In the genomic region with DNA sequence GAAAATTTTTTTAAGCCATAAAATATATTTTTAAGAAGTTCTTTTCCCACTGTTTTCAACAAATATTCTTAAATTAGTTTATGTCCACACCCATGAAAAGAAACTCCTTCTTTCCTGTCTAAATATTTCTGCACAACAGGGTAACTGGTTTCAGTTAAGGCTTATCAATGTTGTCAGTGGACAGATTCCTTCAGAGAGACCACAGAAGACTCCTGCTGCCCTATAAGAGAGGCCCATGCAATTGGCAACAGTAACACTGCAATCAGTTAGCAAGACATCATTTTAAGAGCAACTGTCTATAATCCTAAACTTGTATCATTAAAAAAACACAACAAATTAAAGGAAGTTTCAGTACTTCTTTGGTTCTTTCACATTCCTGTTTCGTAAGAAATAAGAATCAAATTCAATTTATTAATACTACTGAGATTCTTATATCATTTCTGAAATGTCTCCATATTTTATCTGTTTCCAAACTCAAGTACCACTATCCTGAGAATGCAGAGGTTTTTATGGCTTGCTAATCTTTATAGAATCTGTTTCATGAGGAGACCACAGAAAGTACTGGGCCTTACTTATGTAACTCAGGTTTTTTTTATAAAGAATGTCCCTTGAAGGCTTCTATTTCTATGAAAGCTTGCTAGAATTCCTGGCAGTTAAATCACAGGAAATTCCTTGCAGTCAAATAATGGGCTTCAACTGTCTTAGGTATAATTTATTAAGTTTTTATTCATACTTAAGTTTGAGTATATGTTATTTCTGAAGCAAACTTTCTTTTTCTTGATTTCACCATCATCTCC, we compare ENCODE assay signal across 23 cellular contexts.
DNase-seq lines count a peak whose midpoint lies in the region; ATAC-seq and TF ChIP-seq lines count a peak whose summit lies in the region.
"Had no signal": no experiment of that assay in that cellular context is flagged by ENCODE, and none has a peak within 500 bp of the region (broad histone marks: within the 10 kb centered on the region; RNA-seq: fewer than 3 reads in every experiment).

No MANE protein-coding gene starts in this region.

- H3K36me3 ChIP-seq in CD4-positive, CD25-positive, alpha-beta regulatory T cell (ENCODE audit: control insufficient read depth, insufficient read depth, low read length): peaks cover 37% of the 10 kb centered on the region
- H3K36me3 ChIP-seq: ovary, WERI-Rb-1 had no signal

- DNase-seq in CD4-positive, CD25-positive, alpha-beta regulatory T cell: no peak
- DNase-seq in M059J (ENCODE audit: low read depth): peak; percentile 38
- DNase-seq in amniotic epithelial cell (ENCODE audit: low read depth): peak; percentile 67
- peak; percentile 22 for DNase-seq in left kidney (ENCODE audit: low read depth, low spot score)
- no peak for DNase-seq in CD14-positive monocyte (ENCODE audit: low spot score)
- DNase-seq in left lobe of liver (ENCODE audit: low spot score): no peak
- no peak for DNase-seq in activated CD8-positive, alpha-beta memory T cell treated with anti-CD3 and anti-CD28 coated beads, Interleukin-2, amount 50 U/mL, for 4 hours
- no peak for DNase-seq in C1 segment of cervical spinal cord (lab: John Stamatoyannopoulos, UW)
- DNase-seq: activated CD4-positive, alpha-beta T cell treated with anti-CD3 and anti-CD28 coated beads, Interleukin-2, amount 50 U/mL, for 48 hours; activated naive CD4-positive, alpha-beta T cell treated with Interleukin-2 at 50 U/mL for 16 hours; aorta; HCEC 1CT; hippocampal formation; islet precursor cell; naive thymus-derived CD4-positive, alpha-beta T cell; NCI-H1092; NCI-H2081; ovary; stimulated activated CD4-positive, alpha-beta T cell treated with anti-CD3 and anti-CD28 coated beads, Interleukin-2, amount 100 ng/mL, for 48 hours; stomach; T-cell; trophoblast cell; WERI-Rb-1 had no signal

- H3K27ac Mint-ChIP-seq in CD4-positive, CD25-positive, alpha-beta regulatory T cell: no peak overlapping the region
- H3K27ac Mint-ChIP-seq in CD14-positive monocyte: no peak overlapping the region
- H3K27ac Mint-ChIP-seq: naive thymus-derived CD4-positive, alpha-beta T cell; T-cell had no signal

- H3K9me3 ChIP-seq in CD4-positive, CD25-positive, alpha-beta regulatory T cell (ENCODE audit: control insufficient read depth in 2 of 2, low read length in 2 of 2): no peaks in the 10 kb centered on the region
- H3K9me3 ChIP-seq: ovary, stomach had no signal

- H3K27me3 ChIP-seq in CD4-positive, CD25-positive, alpha-beta regulatory T cell (ENCODE audit: control insufficient read depth, insufficient read depth, low read length): no peaks in the 10 kb centered on the region
- H3K27me3 ChIP-seq: ovary, stomach had no signal

- intact Hi-C loops in CD14-positive monocyte (cut with micrococcal nuclease): no loop called here

- H3K36me3 Mint-ChIP-seq in CD4-positive, CD25-positive, alpha-beta regulatory T cell: peaks cover 47% of the 10 kb centered on the region
- peaks cover 17 to 22% of the 10 kb centered on the region in 2 donors for H3K36me3 Mint-ChIP-seq in CD14-positive monocyte

- H3K4me1 Mint-ChIP-seq in CD4-positive, CD25-positive, alpha-beta regulatory T cell: peaks cover 0 to 6% (median 5%) of the 10 kb centered on the region in 4 donors
- H3K4me1 Mint-ChIP-seq in CD14-positive monocyte: peaks cover 36% of the 10 kb centered on the region
- H3K4me1 Mint-ChIP-seq: T-cell had no signal

- TF ChIP-seq CTCF in CD14-positive monocyte (IDR thresholded peaks at IDR 0.05): no peak

- peaks cover 0 to 6% (median 0%) of the 10 kb centered on the region in 7 donors for H3K9me3 Mint-ChIP-seq in CD4-positive, CD25-positive, alpha-beta regulatory T cell
- H3K9me3 Mint-ChIP-seq in CD14-positive monocyte: peaks cover 0 to 11% (median 6%) of the 10 kb centered on the region in 7 donors
- H3K9me3 Mint-ChIP-seq: T-cell had no signal

- no peak overlapping the region for H3K4me3 Mint-ChIP-seq in CD4-positive, CD25-positive, alpha-beta regulatory T cell
- H3K4me3 Mint-ChIP-seq in CD14-positive monocyte: no peak overlapping the region
- H3K4me3 Mint-ChIP-seq: naive thymus-derived CD4-positive, alpha-beta T cell; T-cell had no signal

- H3K4me3 ChIP-seq in CD4-positive, CD25-positive, alpha-beta regulatory T cell (ENCODE audit: low read depth, low read length): no peak overlapping the region
- H3K4me3 ChIP-seq: ovary, stomach had no signal

- H3K27ac ChIP-seq in CD4-positive, CD25-positive, alpha-beta regulatory T cell (ENCODE audit: insufficient read depth, low read length, poor library complexity, severe bottlenecking): peak overlapping the region; percentile 2
- H3K27ac ChIP-seq: ovary, stomach, WERI-Rb-1 had no signal

- H3K27me3 Mint-ChIP-seq in CD4-positive, CD25-positive, alpha-beta regulatory T cell: no peaks in the 10 kb centered on the region
- no peaks in the 10 kb centered on the region for H3K27me3 Mint-ChIP-seq in CD14-positive monocyte (ENCODE audit: low read depth in 3 of 3)
- H3K27me3 Mint-ChIP-seq: naive thymus-derived CD4-positive, alpha-beta T cell; T-cell had no signal

- no peaks in the 10 kb centered on the region for H3K4me1 ChIP-seq in CD4-positive, CD25-positive, alpha-beta regulatory T cell (ENCODE audit: control insufficient read depth, insufficient read depth, low read length, poor library complexity, severe bottlenecking)
- H3K4me1 ChIP-seq: stomach had no signal

- ATAC-seq in CD4-positive, CD25-positive, alpha-beta regulatory T cell (ENCODE audit: low read depth in 2 of 2): no peak
- ATAC-seq in left lobe of liver: no peak
- ATAC-seq: naive thymus-derived CD4-positive, alpha-beta T cell; T-cell had no signal

Comparison
In these comparisons a context has a peak if more than half of its experiments do, and no peak if none do; other contexts are left out.
1. DNase-seq: peak in M059J (single experiment), amniotic epithelial cell (single experiment) and left kidney (single experiment); none in CD4-positive, CD25-positive, alpha-beta regulatory T cell (0 of 3), CD14-positive monocyte (single experiment), left lobe of liver (single experiment), activated CD8-positive, alpha-beta memory T cell treated with anti-CD3 and anti-CD28 coated beads, Interleukin-2, amount 50 U/mL, for 4 hours (single experiment) and C1 segment of cervical spinal cord (0 of 14).